1 cellular context compared by ENCODE assay signal in the genomic region with DNA sequence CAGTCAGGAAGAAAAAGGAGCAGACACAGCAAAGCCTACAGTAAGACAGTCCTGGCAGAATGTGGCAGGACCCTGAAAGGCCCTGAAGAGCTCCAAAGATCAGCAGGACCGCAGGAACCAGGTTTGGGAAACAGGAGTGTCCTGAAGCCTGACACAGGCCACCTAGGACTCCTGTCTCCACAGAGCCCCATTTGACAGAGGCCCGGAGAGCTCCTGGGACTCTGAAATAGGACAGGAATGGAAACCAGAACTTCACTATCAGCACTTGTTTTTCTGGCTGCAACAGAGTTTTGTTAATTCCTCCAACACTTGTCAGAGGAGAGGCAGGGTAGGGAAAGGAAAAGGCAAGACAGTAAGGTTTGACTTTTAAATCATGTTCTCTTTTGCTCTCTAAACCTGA.
TF ChIP-seq lines count a peak whose summit lies in the region.

No MANE protein-coding gene starts in this region.

TF ChIP-seq in K562, 482 proteins besides CTCF, POLR2A, EP300 and RAD21 (continued from another document):
- TF ChIP-seq, protein P1, sequence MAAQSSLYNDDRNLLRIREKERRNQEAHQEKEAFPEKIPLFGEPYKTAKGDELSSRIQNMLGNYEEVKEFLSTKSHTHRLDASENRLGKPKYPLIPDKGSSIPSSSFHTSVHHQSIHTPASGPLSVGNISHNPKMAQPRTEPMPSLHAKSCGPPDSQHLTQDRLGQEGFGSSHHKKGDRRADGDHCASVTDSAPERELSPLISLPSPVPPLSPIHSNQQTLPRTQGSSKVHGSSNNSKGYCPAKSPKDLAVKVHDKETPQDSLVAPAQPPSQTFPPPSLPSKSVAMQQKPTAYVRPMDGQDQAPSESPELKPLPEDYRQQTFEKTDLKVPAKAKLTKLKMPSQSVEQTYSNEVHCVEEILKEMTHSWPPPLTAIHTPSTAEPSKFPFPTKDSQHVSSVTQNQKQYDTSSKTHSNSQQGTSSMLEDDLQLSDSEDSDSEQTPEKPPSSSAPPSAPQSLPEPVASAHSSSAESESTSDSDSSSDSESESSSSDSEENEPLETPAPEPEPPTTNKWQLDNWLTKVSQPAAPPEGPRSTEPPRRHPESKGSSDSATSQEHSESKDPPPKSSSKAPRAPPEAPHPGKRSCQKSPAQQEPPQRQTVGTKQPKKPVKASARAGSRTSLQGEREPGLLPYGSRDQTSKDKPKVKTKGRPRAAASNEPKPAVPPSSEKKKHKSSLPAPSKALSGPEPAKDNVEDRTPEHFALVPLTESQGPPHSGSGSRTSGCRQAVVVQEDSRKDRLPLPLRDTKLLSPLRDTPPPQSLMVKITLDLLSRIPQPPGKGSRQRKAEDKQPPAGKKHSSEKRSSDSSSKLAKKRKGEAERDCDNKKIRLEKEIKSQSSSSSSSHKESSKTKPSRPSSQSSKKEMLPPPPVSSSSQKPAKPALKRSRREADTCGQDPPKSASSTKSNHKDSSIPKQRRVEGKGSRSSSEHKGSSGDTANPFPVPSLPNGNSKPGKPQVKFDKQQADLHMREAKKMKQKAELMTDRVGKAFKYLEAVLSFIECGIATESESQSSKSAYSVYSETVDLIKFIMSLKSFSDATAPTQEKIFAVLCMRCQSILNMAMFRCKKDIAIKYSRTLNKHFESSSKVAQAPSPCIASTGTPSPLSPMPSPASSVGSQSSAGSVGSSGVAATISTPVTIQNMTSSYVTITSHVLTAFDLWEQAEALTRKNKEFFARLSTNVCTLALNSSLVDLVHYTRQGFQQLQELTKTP (IDR thresholded peaks at IDR 0.05; ENCODE audit: low read depth in 1 of 2, partially characterized antibody in 2 of 2) = no peak
- TF ChIP-seq C11orf30 (IDR thresholded peaks at IDR 0.05; ENCODE audit: low read depth) (no peak), HMGN3 (IDR thresholded peaks at IDR 0.05; ENCODE audit: borderline replicate concordance, extremely low read depth, insufficient read length, low read depth, low read length) (no peak), GATAD2B (IDR thresholded peaks at IDR 0.05; ENCODE audit: borderline replicate concordance) (no peak)
